Comparison of ENCODE assay signal across 8 cellular contexts in the genomic region with DNA sequence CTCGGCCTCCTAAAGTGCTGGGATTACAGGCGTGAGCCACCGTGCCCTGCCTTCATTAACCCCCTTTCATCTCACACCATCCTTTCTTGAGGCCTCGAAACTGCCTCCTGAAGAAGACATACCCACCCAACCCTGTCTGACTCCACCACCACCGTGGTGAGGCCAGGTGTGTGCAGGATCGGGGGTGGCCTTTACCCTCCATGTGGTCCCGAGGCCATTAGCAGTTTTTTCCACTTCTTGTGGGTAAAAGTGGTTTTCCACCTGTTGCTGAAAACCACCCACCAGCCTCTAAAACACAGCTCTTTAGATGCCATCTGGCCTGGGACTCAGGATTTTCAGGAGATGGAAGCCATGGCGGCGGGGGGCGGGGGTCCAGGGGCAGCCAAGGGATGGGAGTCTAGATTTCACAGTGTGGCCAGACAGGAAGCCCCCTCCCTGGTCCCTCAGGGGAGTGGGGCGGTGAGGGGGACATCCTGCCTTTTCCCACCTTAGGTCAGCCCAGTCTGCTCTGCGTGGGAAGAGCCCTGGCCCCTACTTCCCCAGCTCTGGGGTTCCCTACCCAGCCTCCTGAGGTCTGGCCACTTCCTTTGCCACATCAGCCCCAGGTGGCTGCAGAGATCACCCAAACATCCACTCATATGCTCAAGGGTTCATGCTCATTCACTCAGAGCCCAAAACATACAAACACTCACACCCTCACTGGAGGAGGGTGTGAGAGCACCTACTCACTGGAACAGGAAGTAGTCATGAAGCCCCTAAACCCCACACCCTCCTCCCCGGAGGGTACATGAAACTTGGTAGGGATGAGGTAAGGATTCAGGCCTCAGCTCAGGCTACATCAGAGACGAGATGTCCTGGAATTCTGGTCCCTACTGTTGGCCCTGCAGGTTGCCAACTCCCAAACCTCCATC. TPM values are rescaled to one million over a fixed set of nuclear protein-coding genes. Genes with fewer than 3 reads are reported as not detected.
DNase-seq lines count a peak whose midpoint lies in the region; ATAC-seq, FAIRE-seq and TF ChIP-seq lines count a peak whose summit lies in the region.

No MANE protein-coding gene starts in this region.

- H3K36me3 ChIP-seq in mesenchymal stem cell (ENCODE audit: control insufficient read depth in 1 of 2, insufficient read depth in 2 of 2, low read depth in 1 of 2, low read length in 2 of 2) (no peaks in the 10 kb centered on the region), GM23248 (ENCODE audit: low read depth) (no peaks in the 10 kb centered on the region)

- H2BK5ac ChIP-seq in mesenchymal stem cell (ENCODE audit: low read depth, low read length, poor library complexity, severe bottlenecking): no peak overlapping the region

- in situ Hi-C loops in GM23248 (cut with MboI): no loop called here

- H3K36me3 Mint-ChIP-seq in HFFc6 (ENCODE audit: low read depth): no peaks in the 10 kb centered on the region

- no peaks in the 10 kb centered on the region for H3F3A ChIP-seq in GM23248 (ENCODE audit: insufficient read depth)

- peak; percentile 32 for ATAC-seq in HG02981 (IDR thresholded peaks at IDR 0.05; ENCODE audit: unreplicated experiment)
- no peak for ATAC-seq in sciatic nerve

- H3K9me3 ChIP-seq in mesenchymal stem cell (ENCODE audit: control insufficient read depth, low read length) (no peaks in the 10 kb centered on the region), GM23248 (ENCODE audit: low read depth) (no peaks in the 10 kb centered on the region)

- peak overlapping the region; percentile 14 for H4K8ac ChIP-seq in mesenchymal stem cell (ENCODE audit: low read length)

- no peaks in the 10 kb centered on the region for H3K9me2 ChIP-seq in GM23248 (ENCODE audit: insufficient read depth)

- H3K4me1 Mint-ChIP-seq in HFFc6 (ENCODE audit: low read depth): peaks cover 11% of the 10 kb centered on the region

- peak overlapping the region; percentile 49 for H2BK15ac ChIP-seq in mesenchymal stem cell (ENCODE audit: low read depth, poor library complexity, severe bottlenecking)

- H3K27me3 Mint-ChIP-seq in HFFc6 (ENCODE audit: insufficient read depth): peaks cover 19% of the 10 kb centered on the region

- H3K4me1 ChIP-seq in mesenchymal stem cell (ENCODE audit: control insufficient read depth, insufficient read depth, low read depth, low read length) (peaks cover 8% of the 10 kb centered on the region), GM23248 (ENCODE audit: insufficient read depth) (no peaks in the 10 kb centered on the region)

- peaks cover 13 to 37% of the 10 kb centered on the region in 2 experiments for H3K27me3 ChIP-seq in mesenchymal stem cell (ENCODE audit: control insufficient read depth in 1 of 2, insufficient read depth in 1 of 2, low read length in 2 of 2)
- no peaks in the 10 kb centered on the region for H3K27me3 ChIP-seq in GM23248 (replicated peaks; ENCODE audit: insufficient read depth)

- H2BK12ac ChIP-seq in mesenchymal stem cell (ENCODE audit: low read length in 2 of 2): no peak overlapping the region

- no peaks in the 10 kb centered on the region for H4K20me1 ChIP-seq in GM23248 (ENCODE audit: insufficient read depth)

- no peak overlapping the region for H3K9ac ChIP-seq in mesenchymal stem cell (ENCODE audit: low read length)
- no peak overlapping the region for H3K9ac ChIP-seq in GM23248

- H3K79me2 ChIP-seq in GM23248 (ENCODE audit: insufficient read depth): no peaks in the 10 kb centered on the region

- peak; percentile 100 for FAIRE-seq in GM18507 (lab: Jason Lieb, UNC)

- DNase-seq in GM18507 (ENCODE audit: extremely low spot score, insufficient read length, low read depth): no peak
- peak; percentile 65 for DNase-seq in activated CD8-positive, alpha-beta memory T cell treated with anti-CD3 and anti-CD28 coated beads, Interleukin-2, amount 50 U/mL, for 4 hours
- no peak for DNase-seq in mesenchymal stem cell
- DNase-seq in GM23248: no peak
- DNase-seq in NCI-H1694 (lab: John Stamatoyannopoulos, UW): no peak
- no peak for DNase-seq in sciatic nerve (ENCODE audit: low spot score)
- DNase-seq in HFFc6: no peak

- H3K79me1 ChIP-seq in mesenchymal stem cell (replicated peaks; ENCODE audit: low read length, poor library complexity, severe bottlenecking): no peaks in the 10 kb centered on the region

- no peak overlapping the region for H3K23ac ChIP-seq in mesenchymal stem cell (ENCODE audit: low read length in 2 of 2)

- 91% methylated on average over 14 of the region's 14 CpGs for WGBS in mesenchymal stem cell
- WGBS in GM23248 (ENCODE audit: low coverage in 1 of 2, low lambda C conversion rate in 2 of 2, missing lambda C conversion rate in 2 of 2), 2 experiments: 93 to 97% methylated on average over 14 of the region's 14 CpGs

- no peak overlapping the region for H3K14ac ChIP-seq in mesenchymal stem cell (ENCODE audit: low read length in 2 of 2)

- intact Hi-C loops in sciatic nerve (cut with DNase I): no loop called here

- no peak overlapping the region for H3K27ac Mint-ChIP-seq in HFFc6

- H3K18ac ChIP-seq in mesenchymal stem cell (ENCODE audit: low read depth in 1 of 2, low read length in 2 of 2): no peak overlapping the region

- no peak overlapping the region for H3K4ac ChIP-seq in mesenchymal stem cell (ENCODE audit: low read depth in 1 of 2, low read length in 2 of 2)

- no peak for TF ChIP-seq CTCF in HFFc6 (IDR thresholded peaks at IDR 0.05)

- no peak overlapping the region for H4K91ac ChIP-seq in mesenchymal stem cell (ENCODE audit: low read length)

- no peak overlapping the region for H3K4me2 ChIP-seq in mesenchymal stem cell (ENCODE audit: low read length, poor library complexity, severe bottlenecking)
- H3K4me2 ChIP-seq in GM23248 (ENCODE audit: unreplicated experiment): no peak overlapping the region

- H2AFZ ChIP-seq in mesenchymal stem cell (ENCODE audit: low read depth, low read length) (no peak overlapping the region), GM23248 (no peak overlapping the region)

- H3K27ac ChIP-seq in mesenchymal stem cell (ENCODE audit: low read length, poor library complexity, severe bottlenecking): no peak overlapping the region
- H3K27ac ChIP-seq in GM23248: no peak overlapping the region

- H3K4me3 ChIP-seq in mesenchymal stem cell (ENCODE audit: insufficient read depth in 1 of 2, low read depth in 1 of 2, low read length in 2 of 2) (no peak overlapping the region), GM23248 (no peak overlapping the region)

- no peak overlapping the region for H2BK120ac ChIP-seq in mesenchymal stem cell (ENCODE audit: low read depth, low read length)

- no peaks in the 10 kb centered on the region for H3K9me3 Mint-ChIP-seq in HFFc6

- no peak overlapping the region for H2AK5ac ChIP-seq in mesenchymal stem cell (ENCODE audit: low read length, severe bottlenecking)

- no peak overlapping the region for H3K4me3 Mint-ChIP-seq in HFFc6

RNA-seq across cellular contexts. Expression of gene FGR, which starts 2.3 kb away (rescaled TPM):
- polyA plus RNA-seq in mesenchymal stem cell (2013, experiment 1 of 2): 0.04 TPM
- polyA plus RNA-seq in mesenchymal stem cell (2013, experiment 2 of 2): 0.03 TPM
- not detected in 2 replicates for total RNA-seq in GM23248 (2014; rRNA removed; shearing (Covaris generic))
- polyA plus RNA-seq in GM23248 (2016; fragmentation: Nextera tagmentation; extraction: Ambion mirVana): not detected in 2 replicates
- 15.3 TPM for total RNA-seq in sciatic nerve
- total RNA-seq in HFFc6 (2021; fragmentation: NEBNext Ultra II Directional; extraction: Animal tissue kit (Norgen Biotek cat#: 25700)): not detected

RNA-seq across cellular contexts. Expression of gene AHDC1, which starts 28.7 kb away (rescaled TPM):
- 27.0 TPM for polyA plus RNA-seq in mesenchymal stem cell (2013, experiment 1 of 2)
- polyA plus RNA-seq in mesenchymal stem cell (2013, experiment 2 of 2): 24.1 TPM
- 5.3 and 5.8 TPM in 2 replicates for total RNA-seq in GM23248 (2014; rRNA removed; shearing (Covaris generic))
- polyA plus RNA-seq in GM23248 (2016; fragmentation: Nextera tagmentation; extraction: Ambion mirVana): 3.9 and 4.5 TPM in 2 replicates
- 61.9 TPM for total RNA-seq in sciatic nerve
- total RNA-seq in HFFc6 (2021; fragmentation: NEBNext Ultra II Directional; extraction: Animal tissue kit (Norgen Biotek cat#: 25700)): 10 to 100 TPM; 30.7 to 53.2 (median 34.7) TPM

RNA-seq across cellular contexts. Expression of gene IFI6, which starts 39.4 kb away (rescaled TPM):
- 52.5 TPM for polyA plus RNA-seq in mesenchymal stem cell (2013, experiment 1 of 2)
- polyA plus RNA-seq in mesenchymal stem cell (2013, experiment 2 of 2): 54.3 TPM
- 31.9 and 32.1 TPM in 2 replicates for total RNA-seq in GM23248 (2014; rRNA removed; shearing (Covaris generic))
- 50.2 and 53.5 TPM in 2 replicates for polyA plus RNA-seq in GM23248 (2016; fragmentation: Nextera tagmentation; extraction: Ambion mirVana)
- total RNA-seq in sciatic nerve: 45.9 TPM
- 10 to 100 TPM; 16.7 to 23.8 (median 20.5) TPM for total RNA-seq in HFFc6 (2021; fragmentation: NEBNext Ultra II Directional; extraction: Animal tissue kit (Norgen Biotek cat#: 25700))

Comparison
In these comparisons a context has a peak if more than half of its experiments do, and no peak if none do; other contexts are left out.
1. RNA of gene FGR, which starts 2.3 kb away (total RNA-seq): 15.3 TPM in sciatic nerve (single experiment); not detected in GM23248 and not detected in HFFc6; every median in the first group is over 10 times any median in the second.